Comparison of ENCODE assay signal across 2 cellular contexts in the genomic region with DNA sequence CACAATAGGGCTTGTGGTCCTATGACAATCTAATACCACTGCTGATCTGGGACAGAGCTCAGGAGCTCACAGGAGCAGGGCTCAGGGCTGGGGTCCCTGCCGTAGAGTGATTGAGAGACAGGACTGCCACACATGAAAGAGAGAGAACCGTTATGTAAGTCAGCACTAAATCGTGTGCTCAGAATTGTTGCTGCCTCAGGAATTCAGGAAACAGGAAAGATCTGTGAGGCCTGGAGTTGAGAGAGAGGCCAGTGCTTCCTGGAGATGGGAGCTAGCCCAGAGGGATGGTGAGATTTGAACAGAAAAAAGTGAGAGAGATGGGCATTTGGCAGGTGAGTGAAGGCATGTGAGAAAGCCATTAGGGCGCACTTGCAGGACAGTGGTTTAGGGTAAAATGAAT.
A peak's percentile ranks its signal among the peaks of the same experiment; 100 is the strongest.
TF ChIP-seq lines count a peak whose summit lies in the region.

No MANE protein-coding gene starts in this region.

TF ChIP-seq in K562, 482 proteins besides CTCF, POLR2A, EP300 and RAD21:
- 0 out of 2 replicates have a peak, but pooled peaks have one; percentile 10 for TF ChIP-seq ZNF316 (IDR thresholded peaks at IDR 0.05)
- no peak for TF ChIP-seq ADNP (tag; IDR thresholded peaks at IDR 0.05)
- TF ChIP-seq, protein P1, sequence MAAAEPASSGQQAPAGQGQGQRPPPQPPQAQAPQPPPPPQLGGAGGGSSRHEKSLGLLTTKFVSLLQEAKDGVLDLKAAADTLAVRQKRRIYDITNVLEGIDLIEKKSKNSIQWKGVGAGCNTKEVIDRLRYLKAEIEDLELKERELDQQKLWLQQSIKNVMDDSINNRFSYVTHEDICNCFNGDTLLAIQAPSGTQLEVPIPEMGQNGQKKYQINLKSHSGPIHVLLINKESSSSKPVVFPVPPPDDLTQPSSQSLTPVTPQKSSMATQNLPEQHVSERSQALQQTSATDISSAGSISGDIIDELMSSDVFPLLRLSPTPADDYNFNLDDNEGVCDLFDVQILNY (CRISPR knock-in tag; IDR thresholded peaks at IDR 0.05) = no peak

TF ChIP-seq in HepG2, 621 proteins besides CTCF, POLR2A, EP300 and RAD21:
- TF ChIP-seq MZF1 (CRISPR knock-in tag; IDR thresholded peaks at IDR 0.05; ENCODE audit: borderline replicate concordance) (no peak), ELF3 (CRISPR knock-in tag; IDR thresholded peaks at IDR 0.05) (peak; percentile 40; the same call in 1 of the 2 replicates), RARA (CRISPR knock-in tag; IDR thresholded peaks at IDR 0.05) (peak; percentile 49), MED8 (CRISPR knock-in tag; IDR thresholded peaks at IDR 0.05; ENCODE audit: insufficient replicate concordance) (no peak), MAFK (conservative IDR thresholded peaks at IDR 0.05 in 1 of 2, IDR thresholded peaks at IDR 0.05 in 1 of 2; ENCODE audit: low read length in 2 of 2) (0 out of 4 replicates have a peak, but pooled peaks of 1 of the 2 experiments have one; percentile 13), ZFX (CRISPR knock-in tag; IDR thresholded peaks at IDR 0.05; ENCODE audit: low read depth) (0 out of 2 replicates have a peak, but pooled peaks have one; percentile 16), PHF8 (CRISPR knock-in tag; IDR thresholded peaks at IDR 0.05) (no peak)
- TF ChIP-seq, protein P2, sequence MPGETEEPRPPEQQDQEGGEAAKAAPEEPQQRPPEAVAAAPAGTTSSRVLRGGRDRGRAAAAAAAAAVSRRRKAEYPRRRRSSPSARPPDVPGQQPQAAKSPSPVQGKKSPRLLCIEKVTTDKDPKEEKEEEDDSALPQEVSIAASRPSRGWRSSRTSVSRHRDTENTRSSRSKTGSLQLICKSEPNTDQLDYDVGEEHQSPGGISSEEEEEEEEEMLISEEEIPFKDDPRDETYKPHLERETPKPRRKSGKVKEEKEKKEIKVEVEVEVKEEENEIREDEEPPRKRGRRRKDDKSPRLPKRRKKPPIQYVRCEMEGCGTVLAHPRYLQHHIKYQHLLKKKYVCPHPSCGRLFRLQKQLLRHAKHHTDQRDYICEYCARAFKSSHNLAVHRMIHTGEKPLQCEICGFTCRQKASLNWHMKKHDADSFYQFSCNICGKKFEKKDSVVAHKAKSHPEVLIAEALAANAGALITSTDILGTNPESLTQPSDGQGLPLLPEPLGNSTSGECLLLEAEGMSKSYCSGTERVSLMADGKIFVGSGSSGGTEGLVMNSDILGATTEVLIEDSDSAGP (CRISPR knock-in tag; IDR thresholded peaks at IDR 0.05; ENCODE audit: borderline replicate concordance) = no peak
